30 cellular contexts compared by ENCODE assay signal in the genomic region with DNA sequence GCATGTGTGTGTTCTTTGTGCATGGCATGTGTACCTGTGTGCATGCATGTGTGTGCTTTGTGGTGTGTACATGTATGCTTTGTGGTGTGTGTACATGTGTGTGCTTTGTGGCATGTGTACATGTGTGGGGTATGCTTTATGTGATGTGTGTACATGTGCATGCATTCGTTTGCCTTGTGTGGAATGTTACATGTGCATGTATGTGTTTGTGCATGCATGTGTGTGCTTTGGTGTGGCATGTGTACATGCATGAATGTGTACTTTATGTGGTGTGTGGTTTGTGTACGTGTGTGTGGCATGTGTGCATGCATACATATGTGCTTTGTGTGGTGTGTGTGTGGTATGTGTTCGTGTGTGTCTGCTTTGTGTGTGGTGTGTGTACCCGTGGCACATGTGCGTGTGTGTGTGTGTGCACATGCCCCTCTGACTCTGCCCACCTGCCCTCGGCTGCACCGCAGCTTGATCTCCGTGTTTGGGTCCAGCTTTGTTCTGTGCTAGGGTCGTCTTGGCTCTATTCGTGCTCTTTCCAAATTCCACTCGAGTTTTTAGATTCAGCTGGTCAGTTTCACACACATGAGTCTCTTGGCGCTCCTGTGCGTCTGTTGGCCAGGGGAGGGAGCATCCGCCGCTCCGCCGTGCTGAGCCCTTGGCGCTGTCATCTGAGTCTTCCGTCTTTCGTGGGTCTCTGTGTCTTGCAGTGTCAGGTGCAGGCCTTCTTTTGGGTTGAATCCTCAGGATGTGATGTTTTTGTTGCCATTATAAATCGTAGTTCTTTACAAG. TPM values are rescaled to one million over a fixed set of nuclear protein-coding genes. Genes with fewer than 3 reads are reported as not detected.
DNase-seq lines count a peak whose midpoint lies in the region; ATAC-seq, FAIRE-seq and TF ChIP-seq lines count a peak whose summit lies in the region.
"Had no signal": no experiment of that assay in that cellular context is flagged by ENCODE, and none has a peak within 500 bp of the region (broad histone marks: within the 10 kb centered on the region; RNA-seq: fewer than 3 reads in every experiment).

No MANE protein-coding gene starts in this region.

- no CpG with 5 or more reads among the region's 21 CpGs for WGBS in H9 (ENCODE audit: extremely low coverage, insufficient read length, low lambda C conversion rate)
- 91% methylated on average over 17 of the region's 21 CpGs for WGBS in GM12878 (ENCODE audit: insufficient coverage, insufficient replicate concordance, low lambda C conversion rate, missing lambda C conversion rate)

- in situ Hi-C loops in GM12878 (cut with MboI): no loop called here

- H3K23me2 ChIP-seq in H9 (ENCODE audit: insufficient read length, low read depth, low read length, poor library complexity, severe bottlenecking): no peaks in the 10 kb centered on the region

- H3K9me3 ChIP-seq in H9 (ENCODE audit: control insufficient read depth, low read depth, low read length) (no peaks in the 10 kb centered on the region), GM12878 (replicated peaks; ENCODE audit: control insufficient read depth, insufficient read depth, low read length) (no peaks in the 10 kb centered on the region; the same call in 2 of the 3 replicates), upper lobe of right lung (no peaks in the 10 kb centered on the region)
- H3K9me3 ChIP-seq: Caco-2, gastrocnemius medialis, pancreas, thoracic aorta had no signal

- intact Hi-C loops in GM12878 (cut with micrococcal nuclease; ENCODE audit: unreplicated experiment) (loop anchor here (2.0 kb wide), 1 partner anchor 21 kb away; no protein-coding TSS in a partner anchor), upper lobe of right lung (cut with DNase I) (no loop called here)

- H3K27me3 ChIP-seq in H9 (ENCODE audit: insufficient read depth, low read length) (no peaks in the 10 kb centered on the region), GM12878 (replicated peaks in 1 of 2; ENCODE audit: control insufficient read depth in 2 of 2, insufficient read depth in 2 of 2, low read length in 1 of 2) (no peaks in the 10 kb centered on the region), upper lobe of right lung (no peaks in the 10 kb centered on the region)
- H3K27me3 ChIP-seq: gastrocnemius medialis, pancreas had no signal

- H3K4ac ChIP-seq in H9 (ENCODE audit: low read depth, low read length): no peak overlapping the region

- H3K36me3 Mint-ChIP-seq in H9 (ENCODE audit: insufficient read depth in 1 of 3, low read depth in 3 of 3): peaks cover 9 to 25% (median 19%) of the 10 kb centered on the region in 3 experiments; a peak in 6 of 7 replicates
- peaks cover 36% of the 10 kb centered on the region for H3K36me3 Mint-ChIP-seq in mesothelial cell of epicardium
- peaks cover 12% of the 10 kb centered on the region for H3K36me3 Mint-ChIP-seq in activated CD4-positive, alpha-beta T cell treated with anti-CD3 and anti-CD28 coated beads, Interleukin-2, amount 10 ng/mL, durations not matched to agents 7 days and 5 days (ENCODE audit: low read depth)

- H3K4me3 Mint-ChIP-seq in H9: no peak overlapping the region
- no peak overlapping the region for H3K4me3 Mint-ChIP-seq in mesothelial cell of epicardium
- H3K4me3 Mint-ChIP-seq in activated CD4-positive, alpha-beta T cell treated with anti-CD3 and anti-CD28 coated beads, Interleukin-2, amount 10 ng/mL, durations not matched to agents 7 days and 5 days: no peak overlapping the region
- H3K4me3 Mint-ChIP-seq: activated naive CD4-positive, alpha-beta T cell treated with anti-CD3 and anti-CD28 coated beads, Interleukin-2, amount 50 U/mL, for 24 hours; brain; stimulated activated naive CD8-positive, alpha-beta T cell treated with anti-CD3 and anti-CD28 coated beads, Interleukin-15, Interleukin-2, amounts not matched to agents 100 ng/mL and 50 ng/mL, for 24 hours had no signal

- H3K27ac Mint-ChIP-seq in H9 (peak overlapping the region in 2 of 3 experiments; percentile 9; a peak in 1 of 7 replicates), mesothelial cell of epicardium (peak overlapping the region; percentile 43)
- no peak overlapping the region for H3K27ac Mint-ChIP-seq in activated CD4-positive, alpha-beta T cell treated with anti-CD3 and anti-CD28 coated beads, Interleukin-2, amount 10 ng/mL, durations not matched to agents 7 days and 5 days
- H3K27ac Mint-ChIP-seq: activated naive CD4-positive, alpha-beta T cell treated with anti-CD3 and anti-CD28 coated beads, Interleukin-2, amount 50 U/mL, for 24 hours; activated T-helper 2 cell treated with anti-CD3 and anti-CD28 coated beads, Interferon-gamma antibody, Interleukin-2, Interleukin-4, amounts not matched to agents 10 μg/mL and 5 μg/mL and 100 μg/mL, durations not matched to agents 14 hours and 24 hours and 36 hours; stimulated activated naive CD8-positive, alpha-beta T cell treated with anti-CD3 and anti-CD28 coated beads, Interleukin-15, Interleukin-2, amounts not matched to agents 100 ng/mL and 50 ng/mL, for 24 hours had no signal

- H3K4me2 ChIP-seq in H9 (ENCODE audit: insufficient read depth, insufficient read length, low read length): no peak overlapping the region
- H3K4me2 ChIP-seq in GM12878 (ENCODE audit: control insufficient read depth, insufficient read depth): no peak overlapping the region
- H3K4me2 ChIP-seq: PC-9, smooth muscle cell had no signal

- TF ChIP-seq CTCF in H9 (conservative IDR thresholded peaks at IDR 0.05) (no peak), GM12878 (IDR thresholded peaks at IDR 0.05 in 2 of 3, conservative IDR thresholded peaks at IDR 0.05 in 1 of 3; ENCODE audit: control insufficient read depth in 2 of 3, extremely low read depth in 1 of 3, insufficient read depth in 1 of 3, low read depth in 3 of 3, low read length in 3 of 3) (no peak), mesothelial cell of epicardium (IDR thresholded peaks at IDR 0.05; ENCODE audit: unreplicated experiment) (no peak), upper lobe of right lung (IDR thresholded peaks at IDR 0.05) (no peak)

- H3K4me1 ChIP-seq in H9 (ENCODE audit: insufficient read depth, low read length) (no peaks in the 10 kb centered on the region), GM12878 (ENCODE audit: control insufficient read depth, insufficient read depth, low read length) (no peaks in the 10 kb centered on the region), upper lobe of right lung (no peaks in the 10 kb centered on the region)
- H3K4me1 ChIP-seq: gastrocnemius medialis, pancreas had no signal

- H3K36me3 ChIP-seq in GM12878 (ENCODE audit: control insufficient read depth in 2 of 2, insufficient read depth in 2 of 2, low read length in 1 of 2) (peaks cover 2% of the 10 kb centered on the region in 2 experiments; a peak in 1 of 4 replicates), upper lobe of right lung (peaks cover 10% of the 10 kb centered on the region)

- CTCF ChIA-PET in GM12878 (lab: Yijun Ruan, JAX): no interaction called here
- CTCF ChIA-PET in activated CD4-positive, alpha-beta T cell treated with anti-CD3 and anti-CD28 coated beads, Interleukin-2, amount 10 ng/mL, durations not matched to agents 7 days and 5 days (lab: Charles Lee): no interaction called here

- no peak overlapping the region for H2BK120ac ChIP-seq in H9 (ENCODE audit: low read depth, low read length, poor library complexity, severe bottlenecking)

- no peak for FAIRE-seq in GM12878 (lab: Jason Lieb, UNC)
- FAIRE-seq: pancreas had no signal

- H3K56ac ChIP-seq in H9 (ENCODE audit: insufficient read length, low read depth, low read length): no peak overlapping the region

- no peak overlapping the region for H2BK20ac ChIP-seq in H9 (ENCODE audit: low read depth, low read length, poor library complexity, severe bottlenecking)

- H3K9ac ChIP-seq in H9 (ENCODE audit: extremely low read depth, insufficient read length, low read length) (no peak overlapping the region), GM12878 (ENCODE audit: control insufficient read depth, insufficient read depth, low read length) (no peak overlapping the region)

- H3K27ac ChIP-seq in H9 (ENCODE audit: insufficient read length, low read depth, low read length) (no peak overlapping the region), GM12878 (ENCODE audit: control insufficient read depth, insufficient read depth) (no peak overlapping the region), upper lobe of right lung (no peak overlapping the region)
- H3K27ac ChIP-seq: gastrocnemius medialis, pancreas, PC-9, thoracic aorta had no signal

- H4K5ac ChIP-seq in H9 (ENCODE audit: insufficient read length, low read depth, low read length): no peak overlapping the region

- SMC1A ChIA-PET in GM12878 (lab: Charles Lee; ENCODE audit: uncharacterized antibody, unreplicated experiment): no interaction called here

- no peak for TF ChIP-seq EP300 in GM12878 (IDR thresholded peaks at IDR 0.05; ENCODE audit: borderline replicate concordance in 1 of 2, control insufficient read depth in 1 of 2, low read depth in 2 of 2, low read length in 2 of 2)

- H3K4me1 Mint-ChIP-seq in H9 (peaks cover 4% of the 10 kb centered on the region in 2 experiments; a peak in 3 of 4 replicates), mesothelial cell of epicardium (peaks cover 23% of the 10 kb centered on the region)
- H3K4me1 Mint-ChIP-seq in activated CD4-positive, alpha-beta T cell treated with anti-CD3 and anti-CD28 coated beads, Interleukin-2, amount 10 ng/mL, durations not matched to agents 7 days and 5 days: no peaks in the 10 kb centered on the region
- H3K4me1 Mint-ChIP-seq: activated naive CD4-positive, alpha-beta T cell treated with anti-CD3 and anti-CD28 coated beads, Interleukin-2, amount 50 U/mL, for 24 hours; brain had no signal

- H3K23ac ChIP-seq in H9 (ENCODE audit: insufficient read length, low read depth, low read length): no peak overlapping the region

- no peak for TF ChIP-seq RAD21 in GM12878 (IDR thresholded peaks at IDR 0.05; ENCODE audit: insufficient read depth, low read depth, low read length)

- peak overlapping the region; percentile 43 for H4K8ac ChIP-seq in H9 (replicated peaks; ENCODE audit: insufficient read length, low read depth, low read length)

- no peak overlapping the region for H3K18ac ChIP-seq in H9 (ENCODE audit: insufficient read length, low read depth, low read length)

- H2BK12ac ChIP-seq in H9 (ENCODE audit: insufficient read length, low read depth, low read length): no peak overlapping the region

- H3K79me2 ChIP-seq in H9 (ENCODE audit: insufficient read depth, low read length): 0 out of 2 replicates have a peak, but pooled peaks cover 1% of the 10 kb centered on the region
- no peaks in the 10 kb centered on the region for H3K79me2 ChIP-seq in GM12878 (ENCODE audit: control insufficient read depth, insufficient read depth, low read length)

- H3K14ac ChIP-seq in H9 (ENCODE audit: insufficient read depth, low read length): no peak overlapping the region

- TF ChIP-seq POLR2A in GM12878 (IDR thresholded peaks at IDR 0.05; ENCODE audit: low read depth, low read length): no peak

- peaks cover 2% of the 10 kb centered on the region for H4K20me1 ChIP-seq in H9 (ENCODE audit: control insufficient read depth, insufficient read depth, insufficient read length)
- H4K20me1 ChIP-seq in GM12878 (ENCODE audit: control insufficient read depth, insufficient read depth): no peaks in the 10 kb centered on the region

- H2BK5ac ChIP-seq in H9 (ENCODE audit: insufficient read length, low read length): no peak overlapping the region

- H2AFZ ChIP-seq in H9 (ENCODE audit: low read length): no peak overlapping the region
- H2AFZ ChIP-seq in GM12878 (ENCODE audit: control insufficient read depth, low read depth, low read length): no peak overlapping the region
- H2AFZ ChIP-seq: PC-9 had no signal

- H3T11ph ChIP-seq in H9 (ENCODE audit: low read length): no peak overlapping the region

- POLR2A ChIA-PET in GM12878 (lab: Charles Lee): no interaction called here
- POLR2A ChIA-PET in activated CD4-positive, alpha-beta T cell treated with anti-CD3 and anti-CD28 coated beads, Interleukin-2, amount 10 ng/mL, durations not matched to agents 7 days and 5 days (lab: Charles Lee): no interaction called here

- no TSS peak for BruUV-seq in GM12878 (replicated peaks; lab: Mats Ljungman, UMichigan)

- no peaks in the 10 kb centered on the region for H3K9me3 Mint-ChIP-seq in H9
- H3K9me3 Mint-ChIP-seq in mesothelial cell of epicardium: peaks cover 18% of the 10 kb centered on the region
- H3K9me3 Mint-ChIP-seq in activated CD4-positive, alpha-beta T cell treated with anti-CD3 and anti-CD28 coated beads, Interleukin-2, amount 10 ng/mL, durations not matched to agents 7 days and 5 days: peaks cover 4% of the 10 kb centered on the region
- H3K9me3 Mint-ChIP-seq: activated naive CD4-positive, alpha-beta T cell treated with anti-CD3 and anti-CD28 coated beads, Interleukin-2, amount 50 U/mL, for 24 hours; activated T-helper 2 cell treated with anti-CD3 and anti-CD28 coated beads, Interferon-gamma antibody, Interleukin-2, Interleukin-4, amounts not matched to agents 10 μg/mL and 5 μg/mL and 100 μg/mL, durations not matched to agents 14 hours and 24 hours and 36 hours had no signal

- DNase-seq in H9 (no peak), GM12878 (ENCODE audit: low read depth, low spot score) (no peak), mesothelial cell of epicardium (ENCODE audit: low spot score in 2 of 2, unreplicated experiment in 2 of 2) (no peak), upper lobe of right lung (peak; percentile 48), NK-92 (lab: John Stamatoyannopoulos, UW; ENCODE audit: unreplicated experiment) (no peak), SIG-M5 (lab: John Stamatoyannopoulos, UW) (no peak)
- no peak for DNase-seq in activated CD4-positive, alpha-beta T cell treated with anti-CD3 and anti-CD28 coated beads, Interleukin-2, amount 10 ng/mL, durations not matched to agents 7 days and 5 days
- DNase-seq: activated CD4-positive, alpha-beta T cell treated with anti-CD3 and anti-CD28 coated beads for 4 hours; activated CD8-positive, alpha-beta memory T cell treated with anti-CD3 and anti-CD28 coated beads for 24 hours; activated T-cell treated with anti-CD3 and anti-CD28 coated beads for 4 hours; amniotic stem cell; C1 segment of cervical spinal cord; gastrocnemius medialis; NCI-H1092; NCI-H1694 treated with DMSO at 0.1 percent for 48 hours; NCI-H2171; NCI-H524; NK-92 treated with Interleukin-12 subunit alpha and Interleukin-12 subunit beta, amount 100 ng/mL, for 24 hours; pancreas; PC-9; retina; stimulated activated CD4-positive, alpha-beta T cell treated with anti-CD3 and anti-CD28 coated beads, Interleukin-1b, Interleukin-23, amount 100 ng/mL, for 48 hours had no signal

- RAD21 ChIA-PET in GM12878 (lab: Charles Lee; ENCODE audit: unreplicated experiment): no interaction called here

- H4K91ac ChIP-seq in H9 (ENCODE audit: insufficient read length, low read depth, low read length): no peak overlapping the region

- no peak overlapping the region for H2AK5ac ChIP-seq in H9 (ENCODE audit: insufficient read length, low read length)

- H3K4me3 ChIP-seq in GM12878 (no peak overlapping the region), upper lobe of right lung (no peak overlapping the region)
- H3K4me3 ChIP-seq: gastrocnemius medialis, pancreas, PC-9, smooth muscle cell, thoracic aorta had no signal

- H3K27me3 Mint-ChIP-seq in H9 (ENCODE audit: low read depth): no peaks in the 10 kb centered on the region
- H3K27me3 Mint-ChIP-seq in mesothelial cell of epicardium (ENCODE audit: low read depth): no peaks in the 10 kb centered on the region
- no peaks in the 10 kb centered on the region for H3K27me3 Mint-ChIP-seq in activated CD4-positive, alpha-beta T cell treated with anti-CD3 and anti-CD28 coated beads, Interleukin-2, amount 10 ng/mL, durations not matched to agents 7 days and 5 days
- H3K27me3 Mint-ChIP-seq: activated naive CD4-positive, alpha-beta T cell treated with anti-CD3 and anti-CD28 coated beads, Interleukin-2, amount 50 U/mL, for 24 hours; stimulated activated naive CD8-positive, alpha-beta T cell treated with anti-CD3 and anti-CD28 coated beads, Interleukin-15, Interleukin-2, amounts not matched to agents 100 ng/mL and 50 ng/mL, for 24 hours had no signal

- H2BK15ac ChIP-seq in H9 (ENCODE audit: low read depth, low read length): no peak overlapping the region

- H3K79me1 ChIP-seq in H9 (ENCODE audit: insufficient read depth, low read depth, low read length, poor library complexity, severe bottlenecking): no peaks in the 10 kb centered on the region

- ATAC-seq in GM12878 (no peak), upper lobe of right lung (peak; percentile 15)
- ATAC-seq: gastrocnemius medialis, pancreas, Right ventricle myocardium inferior had no signal

RNA-seq across cellular contexts. Expression of a gene that starts 46.5 kb away (rescaled TPM):
- total RNA-seq in H9 (2021): 109 and 111 TPM in 2 replicates
- 42.4 and 43.0 TPM in 2 replicates for total RNA-seq in GM12878 (2013; cell fraction: nucleolus; rRNA removed)
- 97.9 and 115 TPM in 2 replicates for total RNA-seq in GM12878 (2014; rRNA removed)
- total RNA-seq in GM12878 (2014; rRNA removed; fragmentation: Illumina TruSeq; extraction: Trizol): 95.4 and 98.3 TPM in 2 replicates
- 182 and 186 TPM in 2 replicates for total RNA-seq in GM12878 (2021)
- 58.4 TPM for polyA plus RNA-seq in GM12878 (2011; ENCODE audit: low read depth)
- polyA plus RNA-seq in GM12878 (2011; rRNA removed): 139 and 163 TPM in 2 replicates
- 106 and 121 TPM in 2 replicates for polyA plus RNA-seq in GM12878 (2011; cell fraction: cytosol; rRNA removed)
- polyA plus RNA-seq in GM12878 (2011; cell fraction: nucleus; rRNA removed): 99.3 and 112 TPM in 2 replicates
- polyA plus RNA-seq in GM12878 (2012): 81.8 and 94.0 TPM in 2 replicates
- 182 and 225 TPM in 2 replicates for polyA plus RNA-seq in GM12878 (2014; fragmentation: Illumina TruSeq; extraction: Trizol)
- 10 to 100 TPM; 64.0 to 95.8 TPM for polyA plus RNA-seq in GM12878 (2014; fragmentation: Nextera tagmentation; extraction: Ambion mirVana)
- polyA plus RNA-seq in GM12878 (2014; rRNA removed): 163 and 164 TPM in 2 replicates
- polyA plus RNA-seq in GM12878 (2016; fragmentation: Nextera tagmentation; extraction: Ambion mirVana): 100 to 1,000 TPM in 1 of 2 experiments, 10 to 100 TPM in 1; 37.7 to 254 TPM
- polyA minus RNA-seq in GM12878 (2011; rRNA and poly(A)+ RNA removed): 81.7 and 94.1 TPM in 2 replicates
- 47.7 and 58.7 TPM in 2 replicates for polyA minus RNA-seq in GM12878 (2011; cell fraction: cytosol; rRNA and poly(A)+ RNA removed)
- 15.1 and 26.8 TPM in 2 replicates for polyA minus RNA-seq in GM12878 (2011; cell fraction: nucleus; rRNA and poly(A)+ RNA removed)
- total RNA-seq in mesothelial cell of epicardium: 51.6 to 53.6 TPM (median 52.6 TPM) in 3 replicates
- 42.3 TPM for total RNA-seq in upper lobe of right lung
- 100 to 1,000 TPM; 152 to 153 TPM for total RNA-seq in activated CD4-positive, alpha-beta T cell treated with anti-CD3 and anti-CD28 coated beads, Interleukin-2, amount 10 ng/mL, durations not matched to agents 7 days and 5 days

RNA-seq across cellular contexts. Expression of a gene that starts 47.6 kb away (rescaled TPM):
- total RNA-seq in H9 (2021) (36.8 and 44.0 TPM in 2 replicates), GM12878 (2014; rRNA removed) (12.3 and 13.6 TPM in 2 replicates), GM12878 (2014; rRNA removed; fragmentation: Illumina TruSeq; extraction: Trizol) (8.6 and 11.0 TPM in 2 replicates), GM12878 (2021) (10.6 and 23.6 TPM in 2 replicates), mesothelial cell of epicardium (34.8 to 43.3 TPM (median 40.2 TPM) in 3 replicates), upper lobe of right lung (24.6 TPM)
- 60.4 and 60.5 TPM in 2 replicates for total RNA-seq in GM12878 (2013; cell fraction: nucleolus; rRNA removed)
- 10.5 TPM for polyA plus RNA-seq in GM12878 (2011; ENCODE audit: low read depth)
- polyA plus RNA-seq in GM12878 (2011; rRNA removed) (7.7 and 9.9 TPM in 2 replicates), GM12878 (2014; fragmentation: Illumina TruSeq; extraction: Trizol) (13.7 and 14.7 TPM in 2 replicates), GM12878 (2014; fragmentation: Nextera tagmentation; extraction: Ambion mirVana) (1 to 10 TPM; 2.5 to 3.0 TPM), GM12878 (2014; rRNA removed) (15.7 and 18.6 TPM in 2 replicates), GM12878 (2016; fragmentation: Nextera tagmentation; extraction: Ambion mirVana) (1 to 10 TPM; 6.1 to 6.2 TPM)
- 6.8 and 7.3 TPM in 2 replicates for polyA plus RNA-seq in GM12878 (2011; cell fraction: cytosol; rRNA removed)
- 17.9 and 28.0 TPM in 2 replicates for polyA plus RNA-seq in GM12878 (2011; cell fraction: nucleus; rRNA removed)
- polyA plus RNA-seq in GM12878 (2012): 8.3 and 9.6 TPM in 2 replicates
- polyA minus RNA-seq in GM12878 (2011; rRNA and poly(A)+ RNA removed): 7.8 and 8.9 TPM in 2 replicates
- 2.4 TPM in 2 replicates for polyA minus RNA-seq in GM12878 (2011; cell fraction: cytosol; rRNA and poly(A)+ RNA removed)
- 5.7 and 15.1 TPM in 2 replicates for polyA minus RNA-seq in GM12878 (2011; cell fraction: nucleus; rRNA and poly(A)+ RNA removed)
- total RNA-seq in activated CD4-positive, alpha-beta T cell treated with anti-CD3 and anti-CD28 coated beads, Interleukin-2, amount 10 ng/mL, durations not matched to agents 7 days and 5 days: 10 to 100 TPM; 13.9 to 20.3 TPM
